Comparison of ENCODE assay signal across 16 cellular contexts in genomic region chr9:123406691-123407536, GRCh38. TPM values are rescaled to one million over a fixed set of nuclear protein-coding genes. Genes with fewer than 3 reads are reported as not detected.
DNase-seq lines count a peak whose midpoint lies in the region; ATAC-seq and TF ChIP-seq lines count a peak whose summit lies in the region.
"Had no signal": no experiment of that assay in that cellular context is flagged by ENCODE, and none has a peak within 500 bp of the region (broad histone marks: within the 10 kb centered on the region; RNA-seq: fewer than 3 reads in every experiment).

No MANE protein-coding gene starts in this region.

- ATAC-seq in upper lobe of right lung (no peak), gastroesophageal sphincter (no peak)
- ATAC-seq: stimulated activated memory B cell treated with anti-CD40 and anti-IgM and Interleukin-4, amounts not matched to agents 10 μg/mL and 1 μg/mL and 100 μg/mL, for 72 hours had no signal

- no peak for TF ChIP-seq EP300 in gastroesophageal sphincter (IDR thresholded peaks at IDR 0.05)

- no peak overlapping the region for H3K27ac ChIP-seq in upper lobe of right lung
- no peak overlapping the region for H3K27ac ChIP-seq in gastroesophageal sphincter
- H3K27ac ChIP-seq: brain microvascular endothelial cell had no signal

- DNase-seq in NCI-H82 (lab: John Stamatoyannopoulos, UW) (peak; percentile 54), NCI-H82 treated with DMSO at 0.1 percent for 48 hours (lab: John Stamatoyannopoulos, UW; ENCODE audit: unreplicated experiment) (no peak), NCI-H774 (lab: John Stamatoyannopoulos, UW) (peak; percentile 41), fibroblast of mammary gland (ENCODE audit: low read depth) (peak; percentile 6), retinal pigment epithelial cell (ENCODE audit: low read depth) (peak; percentile 97), RPMI8226 (no peak), upper lobe of right lung (no peak)
- DNase-seq: activated CD4-positive, alpha-beta T cell treated with anti-CD3 and anti-CD28 coated beads, Interleukin-2, amount 50 U/mL, for 48 hours; brain microvascular endothelial cell; H7; MM.1S; stimulated activated CD4-positive, alpha-beta T cell treated with anti-CD3 and anti-CD28 coated beads, Interleukin-2, amount 100 ng/mL, for 24 hours had no signal

- H3K9me3 ChIP-seq in upper lobe of right lung (no peaks in the 10 kb centered on the region), gastroesophageal sphincter (no peaks in the 10 kb centered on the region)

- intact Hi-C loops in upper lobe of right lung (cut with DNase I), result no loop called here

- H3K4me3 ChIP-seq in fibroblast of mammary gland (ENCODE audit: control insufficient read depth, low read depth, low read length), result no peak overlapping the region
- peak overlapping the region; percentile 19 for H3K4me3 ChIP-seq in retinal pigment epithelial cell (ENCODE audit: low read length)
- no peak overlapping the region for H3K4me3 ChIP-seq in upper lobe of right lung
- no peak overlapping the region for H3K4me3 ChIP-seq in gastroesophageal sphincter

- H3K27me3 ChIP-seq in upper lobe of right lung (no peaks in the 10 kb centered on the region), gastroesophageal sphincter (no peaks in the 10 kb centered on the region)
- H3K27me3 ChIP-seq: brain microvascular endothelial cell had no signal

- H3K4me1 ChIP-seq in upper lobe of right lung (no peaks in the 10 kb centered on the region), gastroesophageal sphincter (no peaks in the 10 kb centered on the region)

- 68% methylated on average over 20 of the region's 25 CpGs; no CpG with 5 or more reads in 1 of the 2 donors for WGBS in gastroesophageal sphincter (ENCODE audit: low coverage in 1 of 2), 2 donors

- H3K36me3 ChIP-seq in upper lobe of right lung, result no peaks in the 10 kb centered on the region
- H3K36me3 ChIP-seq in gastroesophageal sphincter, result peaks cover 0 to 30% of the 10 kb centered on the region in 2 donors
- H3K36me3 ChIP-seq: brain microvascular endothelial cell had no signal

- TF ChIP-seq CTCF in fibroblast of mammary gland (conservative IDR thresholded peaks at IDR 0.05; ENCODE audit: control insufficient read depth, insufficient read depth, low read depth, low read length) (no peak), retinal pigment epithelial cell (conservative IDR thresholded peaks at IDR 0.05; ENCODE audit: low read depth, low read length) (no peak), upper lobe of right lung (IDR thresholded peaks at IDR 0.05) (no peak), gastroesophageal sphincter (IDR thresholded peaks at IDR 0.05) (no peak)

- no peak for TF ChIP-seq POLR2A in gastroesophageal sphincter (IDR thresholded peaks at IDR 0.05)

RNA-seq across cellular contexts. Expression of gene CRB2, which starts 50.9 kb away (rescaled TPM):
- total RNA-seq in upper lobe of right lung (0.93 TPM), gastroesophageal sphincter (not detected)
- total RNA-seq: mesenteric fat pad; T-helper 1 cell treated with Interleukin-12 subunit alpha and Interleukin-12 subunit beta and Interleukin-4 antibody, amounts not matched to agents 30 ng/mL and 1 ng/mL, for 36 hours had no signal

Comparison
In these comparisons a context has a peak if more than half of its experiments do, and no peak if none do; other contexts are left out.
1. DNase-seq: peak in NCI-H82 (single experiment), NCI-H774 (single experiment), fibroblast of mammary gland (single experiment) and retinal pigment epithelial cell (single experiment); none in NCI-H82 treated with DMSO at 0.1 percent for 48 hours (single experiment), RPMI8226 (single experiment) and upper lobe of right lung (single experiment).